1 cellular context compared by ENCODE assay signal in the genomic region with DNA sequence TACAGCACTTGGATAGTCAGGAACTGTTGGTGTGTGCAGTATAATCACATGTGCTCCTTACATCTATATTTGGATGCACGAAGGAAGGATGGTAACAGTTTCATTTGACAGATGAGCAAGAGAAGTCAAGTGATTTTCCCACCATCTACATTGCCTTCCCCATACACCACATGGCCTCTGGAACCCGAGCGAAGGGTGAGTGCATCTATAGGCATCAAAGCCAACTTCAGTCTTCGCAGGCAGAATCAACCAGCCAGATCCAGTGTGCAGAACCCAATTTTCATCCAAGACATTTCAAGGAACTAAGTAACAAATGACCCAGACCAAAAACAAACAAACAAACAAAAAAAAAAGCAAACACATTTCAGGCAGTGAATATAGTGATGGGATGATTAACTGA.
TF ChIP-seq lines count a peak whose summit lies in the region.

No MANE protein-coding gene starts in this region.

TF ChIP-seq in GM23338, 12 proteins besides CTCF, POLR2A, EP300 and RAD21:
- TF ChIP-seq, protein P1, sequence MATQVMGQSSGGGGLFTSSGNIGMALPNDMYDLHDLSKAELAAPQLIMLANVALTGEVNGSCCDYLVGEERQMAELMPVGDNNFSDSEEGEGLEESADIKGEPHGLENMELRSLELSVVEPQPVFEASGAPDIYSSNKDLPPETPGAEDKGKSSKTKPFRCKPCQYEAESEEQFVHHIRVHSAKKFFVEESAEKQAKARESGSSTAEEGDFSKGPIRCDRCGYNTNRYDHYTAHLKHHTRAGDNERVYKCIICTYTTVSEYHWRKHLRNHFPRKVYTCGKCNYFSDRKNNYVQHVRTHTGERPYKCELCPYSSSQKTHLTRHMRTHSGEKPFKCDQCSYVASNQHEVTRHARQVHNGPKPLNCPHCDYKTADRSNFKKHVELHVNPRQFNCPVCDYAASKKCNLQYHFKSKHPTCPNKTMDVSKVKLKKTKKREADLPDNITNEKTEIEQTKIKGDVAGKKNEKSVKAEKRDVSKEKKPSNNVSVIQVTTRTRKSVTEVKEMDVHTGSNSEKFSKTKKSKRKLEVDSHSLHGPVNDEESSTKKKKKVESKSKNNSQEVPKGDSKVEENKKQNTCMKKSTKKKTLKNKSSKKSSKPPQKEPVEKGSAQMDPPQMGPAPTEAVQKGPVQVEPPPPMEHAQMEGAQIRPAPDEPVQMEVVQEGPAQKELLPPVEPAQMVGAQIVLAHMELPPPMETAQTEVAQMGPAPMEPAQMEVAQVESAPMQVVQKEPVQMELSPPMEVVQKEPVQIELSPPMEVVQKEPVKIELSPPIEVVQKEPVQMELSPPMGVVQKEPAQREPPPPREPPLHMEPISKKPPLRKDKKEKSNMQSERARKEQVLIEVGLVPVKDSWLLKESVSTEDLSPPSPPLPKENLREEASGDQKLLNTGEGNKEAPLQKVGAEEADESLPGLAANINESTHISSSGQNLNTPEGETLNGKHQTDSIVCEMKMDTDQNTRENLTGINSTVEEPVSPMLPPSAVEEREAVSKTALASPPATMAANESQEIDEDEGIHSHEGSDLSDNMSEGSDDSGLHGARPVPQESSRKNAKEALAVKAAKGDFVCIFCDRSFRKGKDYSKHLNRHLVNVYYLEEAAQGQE (IDR thresholded peaks at IDR 0.05; ENCODE audit: unreplicated experiment) = no peak
- no peak for TF ChIP-seq NANOG (IDR thresholded peaks at IDR 0.05; ENCODE audit: borderline replicate concordance)
- no peak for TF ChIP-seq STAT1 (IDR thresholded peaks at IDR 0.05; ENCODE audit: unreplicated experiment)
- TF ChIP-seq ETS1 (IDR thresholded peaks at IDR 0.05) = no peak
- TF ChIP-seq POLR2AphosphoS5 (IDR thresholded peaks at IDR 0.05; ENCODE audit: low read depth) = no peak
- TF ChIP-seq CREB1 (CRISPR knock-in tag; IDR thresholded peaks at IDR 0.05; ENCODE audit: low read depth) = no peak
TF ChIP-seq in GM23338: peak in this region for 0.
